In genomic region chr17:76442341-76443338, GRCh38 we compare ENCODE assay signal across 1 cellular context.
TF ChIP-seq lines count a peak whose summit lies in the region.

No MANE protein-coding gene starts in this region.

TF ChIP-seq in K562, 482 proteins besides CTCF, POLR2A, EP300 and RAD21 (continued from another document and continues in another):
- TF ChIP-seq, protein P1, sequence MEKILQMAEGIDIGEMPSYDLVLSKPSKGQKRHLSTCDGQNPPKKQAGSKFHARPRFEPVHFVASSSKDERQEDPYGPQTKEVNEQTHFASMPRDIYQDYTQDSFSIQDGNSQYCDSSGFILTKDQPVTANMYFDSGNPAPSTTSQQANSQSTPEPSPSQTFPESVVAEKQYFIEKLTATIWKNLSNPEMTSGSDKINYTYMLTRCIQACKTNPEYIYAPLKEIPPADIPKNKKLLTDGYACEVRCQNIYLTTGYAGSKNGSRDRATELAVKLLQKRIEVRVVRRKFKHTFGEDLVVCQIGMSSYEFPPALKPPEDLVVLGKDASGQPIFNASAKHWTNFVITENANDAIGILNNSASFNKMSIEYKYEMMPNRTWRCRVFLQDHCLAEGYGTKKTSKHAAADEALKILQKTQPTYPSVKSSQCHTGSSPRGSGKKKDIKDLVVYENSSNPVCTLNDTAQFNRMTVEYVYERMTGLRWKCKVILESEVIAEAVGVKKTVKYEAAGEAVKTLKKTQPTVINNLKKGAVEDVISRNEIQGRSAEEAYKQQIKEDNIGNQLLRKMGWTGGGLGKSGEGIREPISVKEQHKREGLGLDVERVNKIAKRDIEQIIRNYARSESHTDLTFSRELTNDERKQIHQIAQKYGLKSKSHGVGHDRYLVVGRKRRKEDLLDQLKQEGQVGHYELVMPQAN (IDR thresholded peaks at IDR 0.05; ENCODE audit: borderline replicate concordance), result no peak
- TF ChIP-seq CSDE1 (IDR thresholded peaks at IDR 0.05), result no peak
- TF ChIP-seq DPF2 (IDR thresholded peaks at IDR 0.05), result peak; percentile 81
- peak; percentile 85 for TF ChIP-seq MAFG (tag; conservative IDR thresholded peaks at IDR 0.05)
- no peak for TF ChIP-seq CHD4 (IDR thresholded peaks at IDR 0.05; ENCODE audit: insufficient read depth, insufficient replicate concordance, low read depth, low read length, poor library complexity, severe bottlenecking)
- no peak for TF ChIP-seq THRA (IDR thresholded peaks at IDR 0.05)
- no peak for TF ChIP-seq ZNF140 (CRISPR knock-in tag; IDR thresholded peaks at IDR 0.05)
- peak; percentile 76; the same call in 1 of the 2 replicates for TF ChIP-seq MAFF (IDR thresholded peaks at IDR 0.05; ENCODE audit: low read length)
- TF ChIP-seq TCF3 (CRISPR knock-in tag; IDR thresholded peaks at IDR 0.05), result 0 out of 2 replicates have a peak, but pooled peaks have one; percentile 9
- TF ChIP-seq ZNF507 (tag; conservative IDR thresholded peaks at IDR 0.05), result no peak
- TF ChIP-seq ASH1L (IDR thresholded peaks at IDR 0.05; ENCODE audit: borderline replicate concordance, low read depth, partially characterized antibody), result no peak
- peak; percentile 19; the same call in 1 of the 2 replicates for TF ChIP-seq FOXM1 (IDR thresholded peaks at IDR 0.05; ENCODE audit: low read depth)
- no peak for TF ChIP-seq FOXM1 (CRISPR knock-in tag; IDR thresholded peaks at IDR 0.05; ENCODE audit: low read depth)
- TF ChIP-seq CBFA2T2 (conservative IDR thresholded peaks at IDR 0.05), result no peak; the same call in 1 of the 2 replicates
- TF ChIP-seq MXI1 (IDR thresholded peaks at IDR 0.05; ENCODE audit: low read depth, low read length), result no peak
- no peak for TF ChIP-seq POLR2AphosphoS5 (IDR thresholded peaks at IDR 0.05; ENCODE audit: control insufficient read depth, insufficient read depth, low read depth, low read length)
- no peak for TF ChIP-seq ZNF174 (CRISPR knock-in tag; IDR thresholded peaks at IDR 0.05)
- TF ChIP-seq, protein P2, sequence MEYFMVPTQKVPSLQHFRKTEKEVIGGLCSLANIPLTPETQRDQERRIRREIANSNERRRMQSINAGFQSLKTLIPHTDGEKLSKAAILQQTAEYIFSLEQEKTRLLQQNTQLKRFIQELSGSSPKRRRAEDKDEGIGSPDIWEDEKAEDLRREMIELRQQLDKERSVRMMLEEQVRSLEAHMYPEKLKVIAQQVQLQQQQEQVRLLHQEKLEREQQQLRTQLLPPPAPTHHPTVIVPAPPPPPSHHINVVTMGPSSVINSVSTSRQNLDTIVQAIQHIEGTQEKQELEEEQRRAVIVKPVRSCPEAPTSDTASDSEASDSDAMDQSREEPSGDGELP (CRISPR knock-in tag; IDR thresholded peaks at IDR 0.05; ENCODE audit: borderline replicate concordance), result no peak
- TF ChIP-seq BRD9 (IDR thresholded peaks at IDR 0.05; ENCODE audit: low read depth, partially characterized antibody), result no peak
- TF ChIP-seq ERF (CRISPR knock-in tag; IDR thresholded peaks at IDR 0.05), result no peak
- no peak for TF ChIP-seq NFATC3 (IDR thresholded peaks at IDR 0.05)
- TF ChIP-seq NFE2 (IDR thresholded peaks at IDR 0.05; ENCODE audit: low read depth), result peak; percentile 94
- no peak for TF ChIP-seq SRSF3 (IDR thresholded peaks at IDR 0.05; ENCODE audit: insufficient read depth, low read length)
- TF ChIP-seq JUND (IDR thresholded peaks at IDR 0.05; ENCODE audit: borderline replicate concordance, low read depth, low read length), result peak; percentile 68
- TF ChIP-seq JUND (tag; IDR thresholded peaks at IDR 0.05; ENCODE audit: borderline replicate concordance, low read depth, low read length), result peak; percentile 39; the same call in 1 of the 3 replicates
- 0 out of 4 replicates have a peak, but pooled peaks of 1 of the 2 experiments have one; percentile 5 for TF ChIP-seq RCOR1 (IDR thresholded peaks at IDR 0.05; ENCODE audit: borderline replicate concordance in 1 of 2, low read depth in 2 of 2, low read length in 2 of 2)
- TF ChIP-seq RBM25 (IDR thresholded peaks at IDR 0.05; ENCODE audit: low read depth, low read length, severe bottlenecking), result no peak
- no peak for TF ChIP-seq SIRT6 (IDR thresholded peaks at IDR 0.05; ENCODE audit: low read depth, low read length)
- TF ChIP-seq ZBTB40 (IDR thresholded peaks at IDR 0.05), result 0 out of 2 replicates have a peak, but pooled peaks have one; percentile 16
- TF ChIP-seq ZBTB40 (CRISPR knock-in tag; IDR thresholded peaks at IDR 0.05), result no peak
- no peak for TF ChIP-seq RBM22 (IDR thresholded peaks at IDR 0.05; ENCODE audit: low read depth, low read length, poor library complexity, severe bottlenecking)
- TF ChIP-seq SMC3 (conservative IDR thresholded peaks at IDR 0.05; ENCODE audit: insufficient read depth, low read depth, low read length), result no peak
- TF ChIP-seq, protein P3, sequence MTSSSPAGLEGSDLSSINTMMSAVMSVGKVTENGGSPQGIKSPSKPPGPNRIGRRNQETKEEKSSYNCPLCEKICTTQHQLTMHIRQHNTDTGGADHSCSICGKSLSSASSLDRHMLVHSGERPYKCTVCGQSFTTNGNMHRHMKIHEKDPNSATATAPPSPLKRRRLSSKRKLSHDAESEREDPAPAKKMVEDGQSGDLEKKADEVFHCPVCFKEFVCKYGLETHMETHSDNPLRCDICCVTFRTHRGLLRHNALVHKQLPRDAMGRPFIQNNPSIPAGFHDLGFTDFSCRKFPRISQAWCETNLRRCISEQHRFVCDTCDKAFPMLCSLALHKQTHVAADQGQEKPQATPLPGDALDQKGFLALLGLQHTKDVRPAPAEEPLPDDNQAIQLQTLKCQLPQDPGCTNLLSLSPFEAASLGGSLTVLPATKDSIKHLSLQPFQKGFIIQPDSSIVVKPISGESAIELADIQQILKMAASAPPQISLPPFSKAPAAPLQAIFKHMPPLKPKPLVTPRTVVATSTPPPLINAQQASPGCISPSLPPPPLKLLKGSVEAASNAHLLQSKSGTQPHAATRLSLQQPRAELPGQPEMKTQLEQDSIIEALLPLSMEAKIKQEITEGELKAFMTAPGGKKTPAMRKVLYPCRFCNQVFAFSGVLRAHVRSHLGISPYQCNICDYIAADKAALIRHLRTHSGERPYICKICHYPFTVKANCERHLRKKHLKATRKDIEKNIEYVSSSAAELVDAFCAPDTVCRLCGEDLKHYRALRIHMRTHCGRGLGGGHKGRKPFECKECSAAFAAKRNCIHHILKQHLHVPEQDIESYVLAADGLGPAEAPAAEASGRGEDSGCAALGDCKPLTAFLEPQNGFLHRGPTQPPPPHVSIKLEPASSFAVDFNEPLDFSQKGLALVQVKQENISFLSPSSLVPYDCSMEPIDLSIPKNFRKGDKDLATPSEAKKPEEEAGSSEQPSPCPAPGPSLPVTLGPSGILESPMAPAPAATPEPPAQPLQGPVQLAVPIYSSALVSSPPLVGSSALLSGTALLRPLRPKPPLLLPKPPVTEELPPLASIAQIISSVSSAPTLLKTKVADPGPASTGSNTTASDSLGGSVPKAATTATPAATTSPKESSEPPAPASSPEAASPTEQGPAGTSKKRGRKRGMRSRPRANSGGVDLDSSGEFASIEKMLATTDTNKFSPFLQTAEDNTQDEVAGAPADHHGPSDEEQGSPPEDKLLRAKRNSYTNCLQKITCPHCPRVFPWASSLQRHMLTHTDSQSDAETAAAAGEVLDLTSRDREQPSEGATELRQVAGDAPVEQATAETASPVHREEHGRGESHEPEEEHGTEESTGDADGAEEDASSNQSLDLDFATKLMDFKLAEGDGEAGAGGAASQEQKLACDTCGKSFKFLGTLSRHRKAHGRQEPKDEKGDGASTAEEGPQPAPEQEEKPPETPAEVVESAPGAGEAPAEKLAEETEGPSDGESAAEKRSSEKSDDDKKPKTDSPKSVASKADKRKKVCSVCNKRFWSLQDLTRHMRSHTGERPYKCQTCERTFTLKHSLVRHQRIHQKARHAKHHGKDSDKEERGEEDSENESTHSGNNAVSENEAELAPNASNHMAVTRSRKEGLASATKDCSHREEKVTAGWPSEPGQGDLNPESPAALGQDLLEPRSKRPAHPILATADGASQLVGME (CRISPR knock-in tag; IDR thresholded peaks at IDR 0.05), result 0 out of 2 replicates have a peak, but pooled peaks have one; percentile 54
- peak; percentile 51 for TF ChIP-seq NCOR1 (IDR thresholded peaks at IDR 0.05)
- TF ChIP-seq, protein P4, sequence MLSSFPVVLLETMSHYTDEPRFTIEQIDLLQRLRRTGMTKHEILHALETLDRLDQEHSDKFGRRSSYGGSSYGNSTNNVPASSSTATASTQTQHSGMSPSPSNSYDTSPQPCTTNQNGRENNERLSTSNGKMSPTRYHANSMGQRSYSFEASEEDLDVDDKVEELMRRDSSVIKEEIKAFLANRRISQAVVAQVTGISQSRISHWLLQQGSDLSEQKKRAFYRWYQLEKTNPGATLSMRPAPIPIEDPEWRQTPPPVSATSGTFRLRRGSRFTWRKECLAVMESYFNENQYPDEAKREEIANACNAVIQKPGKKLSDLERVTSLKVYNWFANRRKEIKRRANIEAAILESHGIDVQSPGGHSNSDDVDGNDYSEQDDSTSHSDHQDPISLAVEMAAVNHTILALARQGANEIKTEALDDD (IDR thresholded peaks at IDR 0.05), result peak; percentile 43; the same call in 1 of the 2 replicates
- TF ChIP-seq MAFK (IDR thresholded peaks at IDR 0.05; ENCODE audit: low read length), result peak; percentile 83; the same call in 1 of the 2 replicates
- no peak for TF ChIP-seq ZNF696 (CRISPR knock-in tag; conservative IDR thresholded peaks at IDR 0.05)
- TF ChIP-seq CBX2 (IDR thresholded peaks at IDR 0.05; ENCODE audit: insufficient read depth, low read length, poor library complexity, severe bottlenecking), result no peak
- TF ChIP-seq MTA3 (IDR thresholded peaks at IDR 0.05; ENCODE audit: borderline replicate concordance), result no peak
- TF ChIP-seq USF2 (CRISPR knock-in tag; IDR thresholded peaks at IDR 0.05), result no peak
